In genomic region chr12:131852551-131853299, GRCh38 we compare ENCODE assay signal across 1 cellular context.
TF ChIP-seq lines count a peak whose summit lies in the region.

No MANE protein-coding gene starts in this region.

TF ChIP-seq in K562, 482 proteins besides CTCF, POLR2A, EP300 and RAD21:
- TF ChIP-seq JUN (IDR thresholded peaks at IDR 0.05; ENCODE audit: borderline replicate concordance, low read depth, low read length) (no peak), JUN (CRISPR knock-in tag; IDR thresholded peaks at IDR 0.05; ENCODE audit: borderline replicate concordance) (no peak), POLR2G (IDR thresholded peaks at IDR 0.05; ENCODE audit: low read depth, low read length) (peak; percentile 52; the same call in 1 of the 2 replicates), EGR1 (conservative IDR thresholded peaks at IDR 0.05) (peak; percentile 35; the same call in 1 of the 2 replicates)
- TF ChIP-seq, protein P1, sequence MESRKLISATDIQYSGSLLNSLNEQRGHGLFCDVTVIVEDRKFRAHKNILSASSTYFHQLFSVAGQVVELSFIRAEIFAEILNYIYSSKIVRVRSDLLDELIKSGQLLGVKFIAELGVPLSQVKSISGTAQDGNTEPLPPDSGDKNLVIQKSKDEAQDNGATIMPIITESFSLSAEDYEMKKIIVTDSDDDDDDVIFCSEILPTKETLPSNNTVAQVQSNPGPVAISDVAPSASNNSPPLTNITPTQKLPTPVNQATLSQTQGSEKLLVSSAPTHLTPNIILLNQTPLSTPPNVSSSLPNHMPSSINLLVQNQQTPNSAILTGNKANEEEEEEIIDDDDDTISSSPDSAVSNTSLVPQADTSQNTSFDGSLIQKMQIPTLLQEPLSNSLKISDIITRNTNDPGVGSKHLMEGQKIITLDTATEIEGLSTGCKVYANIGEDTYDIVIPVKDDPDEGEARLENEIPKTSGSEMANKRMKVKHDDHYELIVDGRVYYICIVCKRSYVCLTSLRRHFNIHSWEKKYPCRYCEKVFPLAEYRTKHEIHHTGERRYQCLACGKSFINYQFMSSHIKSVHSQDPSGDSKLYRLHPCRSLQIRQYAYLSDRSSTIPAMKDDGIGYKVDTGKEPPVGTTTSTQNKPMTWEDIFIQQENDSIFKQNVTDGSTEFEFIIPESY (CRISPR knock-in tag; IDR thresholded peaks at IDR 0.05), result 0 out of 2 replicates have a peak, but pooled peaks have one; percentile 61
